2 cellular contexts compared by ENCODE assay signal in the genomic region with DNA sequence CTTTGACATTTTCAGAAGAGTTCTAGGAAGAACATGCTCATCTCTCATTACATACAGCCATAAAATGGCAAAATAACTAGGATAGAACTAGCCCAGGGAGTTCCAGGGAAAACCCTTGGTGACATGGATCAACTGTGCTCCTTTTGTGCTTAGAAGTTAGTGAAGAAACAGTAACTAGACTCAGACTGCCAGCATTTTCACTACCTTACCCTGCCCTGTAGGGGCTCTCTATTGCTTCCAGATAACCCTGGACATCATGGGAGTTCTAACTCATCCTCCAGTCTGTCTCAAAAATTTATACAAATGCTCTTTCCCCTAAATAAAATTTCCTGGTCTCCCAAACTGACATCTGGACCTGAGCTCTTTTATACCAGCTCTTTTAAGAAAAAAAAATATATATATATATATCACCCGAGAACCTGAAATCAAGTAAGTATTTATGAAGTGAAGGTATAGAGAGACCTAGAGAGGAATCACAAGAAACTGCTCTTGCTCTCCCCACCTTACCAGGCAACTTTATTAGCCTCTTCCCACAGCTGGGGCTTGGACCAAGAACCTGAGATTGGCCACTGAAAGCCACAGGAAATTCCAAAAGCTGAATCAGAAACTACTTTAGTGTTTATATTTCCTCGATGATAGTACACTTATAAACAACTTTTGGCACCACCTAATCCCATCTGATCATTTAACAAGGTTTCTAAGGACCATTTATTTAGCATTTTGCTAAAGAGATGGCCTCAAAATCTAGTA.
TF ChIP-seq lines count a peak whose summit lies in the region.

No MANE protein-coding gene starts in this region.

TF ChIP-seq in HCT116, 20 proteins besides CTCF, POLR2A, EP300 and RAD21 (continued from another document):
- no peak for TF ChIP-seq SRF (IDR thresholded peaks at IDR 0.05; ENCODE audit: low read depth)

TF ChIP-seq in SK-N-SH, 30 proteins besides CTCF, POLR2A, EP300 and RAD21:
- TF ChIP-seq, protein P1, sequence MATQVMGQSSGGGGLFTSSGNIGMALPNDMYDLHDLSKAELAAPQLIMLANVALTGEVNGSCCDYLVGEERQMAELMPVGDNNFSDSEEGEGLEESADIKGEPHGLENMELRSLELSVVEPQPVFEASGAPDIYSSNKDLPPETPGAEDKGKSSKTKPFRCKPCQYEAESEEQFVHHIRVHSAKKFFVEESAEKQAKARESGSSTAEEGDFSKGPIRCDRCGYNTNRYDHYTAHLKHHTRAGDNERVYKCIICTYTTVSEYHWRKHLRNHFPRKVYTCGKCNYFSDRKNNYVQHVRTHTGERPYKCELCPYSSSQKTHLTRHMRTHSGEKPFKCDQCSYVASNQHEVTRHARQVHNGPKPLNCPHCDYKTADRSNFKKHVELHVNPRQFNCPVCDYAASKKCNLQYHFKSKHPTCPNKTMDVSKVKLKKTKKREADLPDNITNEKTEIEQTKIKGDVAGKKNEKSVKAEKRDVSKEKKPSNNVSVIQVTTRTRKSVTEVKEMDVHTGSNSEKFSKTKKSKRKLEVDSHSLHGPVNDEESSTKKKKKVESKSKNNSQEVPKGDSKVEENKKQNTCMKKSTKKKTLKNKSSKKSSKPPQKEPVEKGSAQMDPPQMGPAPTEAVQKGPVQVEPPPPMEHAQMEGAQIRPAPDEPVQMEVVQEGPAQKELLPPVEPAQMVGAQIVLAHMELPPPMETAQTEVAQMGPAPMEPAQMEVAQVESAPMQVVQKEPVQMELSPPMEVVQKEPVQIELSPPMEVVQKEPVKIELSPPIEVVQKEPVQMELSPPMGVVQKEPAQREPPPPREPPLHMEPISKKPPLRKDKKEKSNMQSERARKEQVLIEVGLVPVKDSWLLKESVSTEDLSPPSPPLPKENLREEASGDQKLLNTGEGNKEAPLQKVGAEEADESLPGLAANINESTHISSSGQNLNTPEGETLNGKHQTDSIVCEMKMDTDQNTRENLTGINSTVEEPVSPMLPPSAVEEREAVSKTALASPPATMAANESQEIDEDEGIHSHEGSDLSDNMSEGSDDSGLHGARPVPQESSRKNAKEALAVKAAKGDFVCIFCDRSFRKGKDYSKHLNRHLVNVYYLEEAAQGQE (IDR thresholded peaks at IDR 0.05; ENCODE audit: low read depth, low read length), result no peak
- TF ChIP-seq JUND (IDR thresholded peaks at IDR 0.05) (no peak), FOXJ3 (CRISPR knock-in tag; IDR thresholded peaks at IDR 0.05) (no peak), TCF12 (IDR thresholded peaks at IDR 0.05) (no peak), RCOR1 (IDR thresholded peaks at IDR 0.05; ENCODE audit: low read length) (no peak), SIN3A (IDR thresholded peaks at IDR 0.05; ENCODE audit: borderline replicate concordance, low read depth, low read length) (no peak), GABPA (IDR thresholded peaks at IDR 0.05; ENCODE audit: low read depth) (no peak), NRF1 (IDR thresholded peaks at IDR 0.05; ENCODE audit: low read depth, low read length) (no peak), TAF1 (IDR thresholded peaks at IDR 0.05; ENCODE audit: borderline replicate concordance, low read depth, low read length) (no peak), CHD2 (IDR thresholded peaks at IDR 0.05; ENCODE audit: low read length, partially characterized antibody) (no peak), YY1 (IDR thresholded peaks at IDR 0.05; ENCODE audit: low read depth) (no peak), MXI1 (IDR thresholded peaks at IDR 0.05; ENCODE audit: low read depth, low read length) (no peak), RFX5 (IDR thresholded peaks at IDR 0.05; ENCODE audit: low read length) (no peak), NFIC (IDR thresholded peaks at IDR 0.05; ENCODE audit: borderline replicate concordance) (no peak), FOSL2 (IDR thresholded peaks at IDR 0.05; ENCODE audit: borderline replicate concordance, low read depth) (no peak), FOXM1 (IDR thresholded peaks at IDR 0.05; ENCODE audit: low read depth) (no peak)
- TF ChIP-seq, protein P2, sequence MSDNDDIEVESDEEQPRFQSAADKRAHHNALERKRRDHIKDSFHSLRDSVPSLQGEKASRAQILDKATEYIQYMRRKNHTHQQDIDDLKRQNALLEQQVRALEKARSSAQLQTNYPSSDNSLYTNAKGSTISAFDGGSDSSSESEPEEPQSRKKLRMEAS (IDR thresholded peaks at IDR 0.05; ENCODE audit: low read depth), result no peak
- TF ChIP-seq, protein P3, sequence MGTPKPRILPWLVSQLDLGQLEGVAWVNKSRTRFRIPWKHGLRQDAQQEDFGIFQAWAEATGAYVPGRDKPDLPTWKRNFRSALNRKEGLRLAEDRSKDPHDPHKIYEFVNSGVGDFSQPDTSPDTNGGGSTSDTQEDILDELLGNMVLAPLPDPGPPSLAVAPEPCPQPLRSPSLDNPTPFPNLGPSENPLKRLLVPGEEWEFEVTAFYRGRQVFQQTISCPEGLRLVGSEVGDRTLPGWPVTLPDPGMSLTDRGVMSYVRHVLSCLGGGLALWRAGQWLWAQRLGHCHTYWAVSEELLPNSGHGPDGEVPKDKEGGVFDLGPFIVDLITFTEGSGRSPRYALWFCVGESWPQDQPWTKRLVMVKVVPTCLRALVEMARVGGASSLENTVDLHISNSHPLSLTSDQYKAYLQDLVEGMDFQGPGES (IDR thresholded peaks at IDR 0.05; ENCODE audit: low read depth, low read length), result no peak
- TF ChIP-seq, protein P4, sequence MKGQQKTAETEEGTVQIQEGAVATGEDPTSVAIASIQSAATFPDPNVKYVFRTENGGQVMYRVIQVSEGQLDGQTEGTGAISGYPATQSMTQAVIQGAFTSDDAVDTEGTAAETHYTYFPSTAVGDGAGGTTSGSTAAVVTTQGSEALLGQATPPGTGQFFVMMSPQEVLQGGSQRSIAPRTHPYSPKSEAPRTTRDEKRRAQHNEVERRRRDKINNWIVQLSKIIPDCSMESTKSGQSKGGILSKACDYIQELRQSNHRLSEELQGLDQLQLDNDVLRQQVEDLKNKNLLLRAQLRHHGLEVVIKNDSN (IDR thresholded peaks at IDR 0.05; ENCODE audit: borderline replicate concordance, low read depth), result no peak
TF ChIP-seq in SK-N-SH: peak in this region for 0.
